8 cellular contexts compared by ENCODE assay signal in the genomic region with DNA sequence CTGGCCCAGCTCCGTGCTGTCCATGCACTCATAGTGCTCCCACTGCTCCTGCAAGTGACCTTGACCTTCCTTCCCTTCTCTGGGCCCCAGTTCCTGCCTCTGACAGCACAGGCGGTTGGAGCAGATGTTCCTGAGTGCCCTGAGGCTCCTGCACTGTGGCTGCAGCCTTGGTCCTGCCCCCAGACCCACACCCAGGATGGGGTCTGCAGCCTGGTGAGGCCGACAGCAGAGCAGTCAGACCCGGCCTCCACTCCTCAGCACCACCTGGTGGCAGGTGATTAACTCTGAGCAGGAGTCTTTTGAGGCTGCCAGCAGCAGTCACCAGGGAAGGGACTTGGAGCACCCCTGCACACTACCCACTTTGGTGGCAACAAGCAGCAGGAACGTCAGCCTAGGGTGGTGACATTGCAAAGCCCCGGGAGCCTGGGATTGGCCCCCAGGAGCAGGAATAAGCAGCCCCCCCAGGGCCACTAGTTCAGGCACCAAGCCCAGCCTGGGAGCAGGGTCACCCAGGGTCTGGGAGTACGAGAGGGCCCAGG.
DNase-seq lines count a peak whose midpoint lies in the region; ATAC-seq and TF ChIP-seq lines count a peak whose summit lies in the region.

No MANE protein-coding gene starts in this region.

- H3K4me1 ChIP-seq in esophagus muscularis mucosa (no peaks in the 10 kb centered on the region), ovary (ENCODE audit: insufficient read depth) (peaks cover 3% of the 10 kb centered on the region)

- no peaks in the 10 kb centered on the region for H3K9me3 Mint-ChIP-seq in WTC11

- no peak overlapping the region for H3K27ac ChIP-seq in esophagus muscularis mucosa (replicated peaks in 1 of 4)
- no peak overlapping the region for H3K27ac ChIP-seq in ovary

- ATAC-seq in WTC11 (peak; percentile 67), HG02970 (IDR thresholded peaks at IDR 0.05; ENCODE audit: low FRiP score, unreplicated experiment) (no peak), HG02870 (IDR thresholded peaks at IDR 0.05; ENCODE audit: unreplicated experiment) (no peak)

- H3K27me3 ChIP-seq in esophagus muscularis mucosa: peaks cover 0 to 70% (median 5%) of the 10 kb centered on the region in 4 donors
- H3K27me3 ChIP-seq in ovary: no peaks in the 10 kb centered on the region

- peak overlapping the region; percentile 37 for H3K4me3 Mint-ChIP-seq in WTC11

- H3K27me3 Mint-ChIP-seq in WTC11 (ENCODE audit: low read depth): peaks cover 57% of the 10 kb centered on the region

- peaks cover 79% of the 10 kb centered on the region for H3K4me1 Mint-ChIP-seq in WTC11

- no peak overlapping the region for H3K4me3 ChIP-seq in esophagus muscularis mucosa
- no peak overlapping the region for H3K4me3 ChIP-seq in ovary

- CTCF ChIA-PET in WTC11 (lab: Charles Lee): interaction anchor here (0.5 to 6.2 kb wide), 22 partner anchors 9 to 330 kb away, joined by 3 to 53 read pairs (median 5); a partner anchor contains a TSS

- DNase-seq in GDM1 (lab: John Stamatoyannopoulos, UW) (peak; percentile 8), LoVo (ENCODE audit: low spot score) (peak; percentile 38), WTC11 (ENCODE audit: low spot score) (peak; percentile 86), esophagus muscularis mucosa (ENCODE audit: extremely low spot score) (no peak), ovary (peak; percentile 44 to 62 (median 57)), putamen (ENCODE audit: low spot score) (no peak)

- TF ChIP-seq CTCF in WTC11 (IDR thresholded peaks at IDR 0.05) (peak; percentile 80), esophagus muscularis mucosa (IDR thresholded peaks at IDR 0.05) (peak; percentile 39 to 52 (median 46)), ovary (IDR thresholded peaks at IDR 0.05) (peak in 2 of 3 donors; percentile 43 to 54)

- TF ChIP-seq POLR2A in esophagus muscularis mucosa (IDR thresholded peaks at IDR 0.05; ENCODE audit: low read depth) (no peak), ovary (IDR thresholded peaks at IDR 0.05) (no peak)

- H3K36me3 Mint-ChIP-seq in WTC11: no peaks in the 10 kb centered on the region

- H3K9me3 ChIP-seq in esophagus muscularis mucosa (no peaks in the 10 kb centered on the region), ovary (no peaks in the 10 kb centered on the region)

- intact Hi-C loops in esophagus muscularis mucosa (cut with DNase I): loop anchor here (10.0 kb wide), 1 partner anchor 178 kb away; no protein-coding TSS in a partner anchor
- intact Hi-C loops in ovary (cut with DNase I): loop anchor here in 2 of 4 donors (10.0 kb wide), 2 partner anchors 248 to 348 kb away; no protein-coding TSS in a partner anchor

- 36% methylated on average over 6 of the region's 7 CpGs for WGBS in esophagus muscularis mucosa
- WGBS in ovary, 3 donors: 13 to 27% (median 22%) methylated on average over 6 to 7 of the region's 7 CpGs

- TF ChIP-seq EP300 in esophagus muscularis mucosa (IDR thresholded peaks at IDR 0.05) (no peak), ovary (IDR thresholded peaks at IDR 0.05) (no peak)

- POLR2A ChIA-PET in WTC11 (lab: Charles Lee): interaction anchor here (0.9 to 1.5 kb wide), 2 partner anchors 19 to 83 kb away, joined by 3 to 4 read pairs; no protein-coding TSS in a partner anchor

- H3K36me3 ChIP-seq in esophagus muscularis mucosa (no peaks in the 10 kb centered on the region), ovary (no peaks in the 10 kb centered on the region)

- no peak overlapping the region for H3K27ac Mint-ChIP-seq in WTC11

TF ChIP-seq in WTC11, 78 proteins besides CTCF, POLR2A, EP300 and RAD21:
- no peak for TF ChIP-seq SOX15 (CRISPR knock-in tag; IDR thresholded peaks at IDR 0.05)
- TF ChIP-seq ESRRA (CRISPR knock-in tag; IDR thresholded peaks at IDR 0.05; ENCODE audit: borderline replicate concordance): 0 out of 2 replicates have a peak, but pooled peaks have one; percentile 21
- TF ChIP-seq NR3C1 (CRISPR knock-in tag; conservative IDR thresholded peaks at IDR 0.05; ENCODE audit: low read depth): peak; percentile 91; the same call in 1 of the 2 replicates
- TF ChIP-seq SP1 (CRISPR knock-in tag; conservative IDR thresholded peaks at IDR 0.05): no peak
- 0 out of 2 replicates have a peak, but pooled peaks have one; percentile 50 for TF ChIP-seq ZBTB21 (CRISPR knock-in tag; IDR thresholded peaks at IDR 0.05; ENCODE audit: borderline replicate concordance)
- no peak for TF ChIP-seq ETV6 (CRISPR knock-in tag; IDR thresholded peaks at IDR 0.05)
- TF ChIP-seq ZNF263 (CRISPR knock-in tag; IDR thresholded peaks at IDR 0.05; ENCODE audit: low read depth): peak; percentile 73; the same call in 1 of the 2 replicates
- peak; percentile 68; the same call in 1 of the 2 replicates for TF ChIP-seq TEAD1 (CRISPR knock-in tag; IDR thresholded peaks at IDR 0.05)

Comparison
In these comparisons a context has a peak if more than half of its experiments do, and no peak if none do; other contexts are left out.
1. DNase-seq: peak in GDM1 (single experiment), LoVo (single experiment), WTC11 (single experiment) and ovary (5 of 5); none in esophagus muscularis mucosa (single experiment) and putamen (single experiment).
2. Peak in every context shown above with its lines, with median percentiles within 50 percentile points of each other: CTCF ChIP-seq.